34 cellular contexts compared by ENCODE assay signal in the genomic region with DNA sequence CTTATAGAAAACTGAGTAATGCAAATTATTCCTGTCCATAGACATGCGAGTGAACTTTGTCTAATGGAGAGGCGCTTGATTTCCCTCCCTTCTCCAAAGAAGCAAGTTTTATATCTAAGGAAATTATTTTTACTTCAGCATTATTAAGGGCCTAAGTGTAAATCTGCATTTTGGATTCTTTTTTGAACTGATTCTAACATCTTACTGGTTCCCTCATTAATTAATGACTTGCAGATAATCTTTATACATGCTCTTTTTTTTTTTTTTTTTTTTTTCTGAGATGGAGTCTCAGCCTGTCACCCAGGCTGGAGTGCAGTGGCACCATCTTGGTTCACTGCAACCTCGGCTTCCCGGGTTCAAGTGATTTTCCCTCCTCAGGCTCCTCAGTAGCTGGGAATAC.
"Had no signal": no experiment of that assay in that cellular context is flagged by ENCODE, and none has a peak within 500 bp of the region (broad histone marks: within the 10 kb centered on the region; RNA-seq: fewer than 3 reads in every experiment).

No MANE protein-coding gene starts in this region.

- H3K9me3 ChIP-seq: MG63 had no signal

- H3K36me3 ChIP-seq: MG63 had no signal

- DNase-seq: Karpas-422, Kasumi-1, MM.1S, MV-4-11, NCI-H1048, NCI-H1092, NCI-H1092 treated with DMSO at 0.1 percent for 48 hours, NCI-H1105, NCI-H1105 treated with DMSO at 0.1 percent for 48 hours, NCI-H1417, NCI-H1417 treated with DMSO at 0.1 percent for 48 hours, NCI-H1436, NCI-H1436 treated with DMSO at 0.1 percent for 48 hours, NCI-H146, NCI-H1694 treated with DMSO at 0.1 percent for 48 hours, NCI-H187, NCI-H187 treated with DMSO at 0.1 percent for 48 hours, NCI-H1930, NCI-H2029, NCI-H2029 treated with DMSO at 0.1 percent for 48 hours, NCI-H2081, NCI-H2081 treated with DMSO at 0.1 percent for 48 hours, NCI-H2107, NCI-H2171, NCI-H2171 treated with DMSO at 0.1 percent for 48 hours, NCI-H2227 treated with DMSO at 0.1 percent for 48 hours, NCI-H226, NCI-H345, NCI-H446, NCI-H446 treated with DMSO at 0.1 percent for 48 hours, NCI-H510A, NCI-H510A treated with DMSO at 0.1 percent for 48 hours, NCI-H524 had no signal

- H3K4me3 ChIP-seq: MG63 had no signal
